In genomic region chr18:8786766-8787670, GRCh38 we compare ENCODE assay signal across 1 cellular context.
TF ChIP-seq lines count a peak whose summit lies in the region.

No MANE protein-coding gene starts in this region.

TF ChIP-seq in GM23338, 12 proteins besides CTCF, POLR2A, EP300 and RAD21 (continued from another document):
- TF ChIP-seq ZNF462 (CRISPR knock-in tag; IDR thresholded peaks at IDR 0.05) (no peak), ZNF114 (CRISPR knock-in tag; IDR thresholded peaks at IDR 0.05) (no peak), JUNB (IDR thresholded peaks at IDR 0.05; ENCODE audit: unreplicated experiment) (no peak), REST (IDR thresholded peaks at IDR 0.05; ENCODE audit: unreplicated experiment) (no peak), ZNF331 (CRISPR knock-in tag; IDR thresholded peaks at IDR 0.05; ENCODE audit: low read depth) (no peak), NANOG (IDR thresholded peaks at IDR 0.05; ENCODE audit: borderline replicate concordance) (no peak)
